17 cellular contexts compared by ENCODE assay signal in the genomic region with DNA sequence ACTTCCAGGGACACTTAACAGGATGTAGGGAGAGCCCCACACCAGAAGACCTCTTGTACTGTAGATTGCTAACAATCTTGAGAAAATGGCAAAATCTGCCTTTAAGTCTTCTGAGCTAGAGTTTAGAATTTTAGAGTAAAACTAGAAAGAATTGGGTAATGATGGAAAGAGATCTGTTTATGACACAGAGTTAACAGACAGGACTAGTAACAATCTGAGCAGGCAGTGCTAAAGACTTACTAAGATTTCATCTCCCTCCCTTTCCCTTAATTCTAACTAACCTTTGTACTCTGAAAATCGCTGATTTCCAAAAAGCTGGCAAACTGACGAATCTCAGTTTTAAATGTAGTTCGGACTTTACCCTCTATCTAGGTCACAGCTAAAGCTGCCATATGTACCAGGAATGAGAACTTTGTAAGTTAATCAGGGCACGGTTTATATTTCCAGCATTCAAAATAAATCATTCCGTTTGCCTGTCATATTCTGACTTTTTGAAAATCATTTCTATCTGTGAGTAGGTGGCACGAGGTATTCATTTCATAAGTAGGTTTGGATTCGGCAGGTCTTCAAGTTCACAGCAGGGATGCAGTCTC.
"Had no signal": no experiment of that assay in that cellular context is flagged by ENCODE, and none has a peak within 500 bp of the region (broad histone marks: within the 10 kb centered on the region; RNA-seq: fewer than 3 reads in every experiment).

No MANE protein-coding gene starts in this region.

- H3K27me3 ChIP-seq: esophagus squamous epithelium, hepatocyte, SJSA1 had no signal

- H2AFZ ChIP-seq: hepatocyte had no signal

- H3K27ac ChIP-seq: coronary artery, esophagus squamous epithelium, hepatocyte, SJSA1 had no signal

- H3K4me1 Mint-ChIP-seq: neural crest cell; stimulated activated naive B cell treated with anti-CD40 and anti-IgM and Interleukin-4, amounts not matched to agents 10 μg/mL and 1 μg/mL and 100 μg/mL, for 72 hours had no signal

- H3K4me2 ChIP-seq: hepatocyte had no signal

- H3K36me3 ChIP-seq: esophagus squamous epithelium, SJSA1 had no signal

- H3K9me3 Mint-ChIP-seq: activated T-cell treated with anti-CD3 and anti-CD28 coated beads, Interleukin-2, amount 50 U/mL, for 4 hours; neural crest cell; stimulated activated naive B cell treated with anti-CD40 and anti-IgM and Interleukin-4, amounts not matched to agents 10 μg/mL and 1 μg/mL and 100 μg/mL, for 72 hours; T-helper 2 cell treated with Interferon-gamma antibody and Interleukin-4, amounts not matched to agents 5 μg/mL and 100 μg/mL, for 36 hours had no signal

- H3K4me3 ChIP-seq: coronary artery, esophagus squamous epithelium, hepatocyte, lung, SJSA1 had no signal

- H3K79me2 ChIP-seq: hepatocyte had no signal

- H3K27me3 Mint-ChIP-seq: activated CD8-positive, alpha-beta memory T cell treated with anti-CD3 and anti-CD28 coated beads, Interleukin-2, amount 10 ng/mL, durations not matched to agents 7 days and 5 days; activated naive CD8-positive, alpha-beta T cell; stimulated activated naive B cell treated with anti-CD40 and anti-IgM and Interleukin-4, amounts not matched to agents 10 μg/mL and 1 μg/mL and 100 μg/mL, for 72 hours had no signal

- DNase-seq: activated CD8-positive, alpha-beta memory T cell treated with anti-CD3 and anti-CD28 coated beads, Interleukin-2, amount 10 ng/mL, durations not matched to agents 7 days and 5 days; activated gamma-delta T cell treated with Interleukin-2 at 50 U/mL for 16 hours; activated T-cell treated with anti-CD3 and anti-CD28 coated beads, Interleukin-2, amount 50 U/mL, for 4 hours; amniotic stem cell; esophagus squamous epithelium; kidney glomerular epithelial cell; midbrain; stimulated activated naive B cell treated with anti-CD40 and anti-IgM and Interleukin-4, amounts not matched to agents 10 μg/mL and 1 μg/mL and 100 μg/mL, for 72 hours; SW 1271; trophoblast cell had no signal

- H3K9me3 ChIP-seq: esophagus squamous epithelium, SJSA1 had no signal

- ATAC-seq: activated CD8-positive, alpha-beta memory T cell treated with anti-CD3 and anti-CD28 coated beads, Interleukin-2, amount 10 ng/mL, durations not matched to agents 7 days and 5 days; activated T-cell treated with anti-CD3 and anti-CD28 coated beads, Interleukin-2, amount 50 U/mL, for 4 hours; stimulated activated naive B cell treated with anti-CD40 and anti-IgM and Interleukin-4, amounts not matched to agents 10 μg/mL and 1 μg/mL and 100 μg/mL, for 72 hours had no signal

- H3K27ac Mint-ChIP-seq: activated CD8-positive, alpha-beta memory T cell treated with anti-CD3 and anti-CD28 coated beads, Interleukin-2, amount 10 ng/mL, durations not matched to agents 7 days and 5 days; activated naive CD8-positive, alpha-beta T cell; stimulated activated naive B cell treated with anti-CD40 and anti-IgM and Interleukin-4, amounts not matched to agents 10 μg/mL and 1 μg/mL and 100 μg/mL, for 72 hours; T-helper 2 cell treated with Interferon-gamma antibody and Interleukin-4, amounts not matched to agents 5 μg/mL and 100 μg/mL, for 36 hours had no signal

- H3K4me3 Mint-ChIP-seq: activated CD8-positive, alpha-beta memory T cell treated with anti-CD3 and anti-CD28 coated beads, Interleukin-2, amount 10 ng/mL, durations not matched to agents 7 days and 5 days; activated naive CD8-positive, alpha-beta T cell; activated T-cell treated with anti-CD3 and anti-CD28 coated beads, Interleukin-2, amount 50 U/mL, for 4 hours; neural crest cell; stimulated activated naive B cell treated with anti-CD40 and anti-IgM and Interleukin-4, amounts not matched to agents 10 μg/mL and 1 μg/mL and 100 μg/mL, for 72 hours; T-helper 2 cell treated with Interferon-gamma antibody and Interleukin-4, amounts not matched to agents 5 μg/mL and 100 μg/mL, for 36 hours had no signal
